ENCODE assay signal across 8 cellular contexts in the genomic region with DNA sequence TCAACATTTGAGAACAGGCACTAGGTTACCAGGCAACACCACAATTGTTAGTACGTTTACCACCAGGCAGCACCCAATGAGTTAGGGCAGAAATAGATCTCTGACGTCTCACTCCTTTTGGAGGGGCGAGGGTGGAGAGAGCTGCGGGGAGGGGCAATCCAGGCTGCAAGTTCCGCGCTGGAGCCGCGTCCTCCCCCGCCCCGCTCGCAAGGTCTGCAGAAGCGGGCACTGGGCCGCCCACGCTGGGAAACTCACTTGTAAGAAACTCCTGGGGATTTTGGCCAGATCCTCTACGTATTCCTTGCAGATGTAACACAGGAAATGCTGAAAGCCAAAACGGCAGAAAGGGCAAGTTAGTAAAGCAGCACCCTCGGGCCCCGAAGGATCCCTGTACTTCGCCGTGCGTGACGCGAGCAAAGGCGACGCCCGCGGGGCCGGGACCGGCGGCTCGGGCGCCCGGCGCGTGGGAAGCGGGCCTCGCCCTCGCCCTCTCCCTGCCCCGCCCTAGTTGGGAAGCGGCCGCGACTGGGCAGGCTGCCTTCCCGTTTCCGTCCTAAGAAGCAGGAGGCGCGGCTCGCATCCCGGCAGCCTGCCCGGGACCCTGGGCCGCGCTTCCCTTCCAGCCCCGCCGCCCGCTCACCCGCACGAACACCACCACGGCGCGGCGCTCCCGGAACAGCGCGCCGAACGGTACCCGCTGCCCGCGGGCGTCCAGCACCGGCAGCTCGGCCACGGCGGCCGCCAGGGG. TPM values are rescaled to one million over a fixed set of nuclear protein-coding genes. Genes with fewer than 3 reads are reported as not detected.
DNase-seq lines count a peak whose midpoint lies in the region; ATAC-seq, FAIRE-seq and TF ChIP-seq lines count a peak whose summit lies in the region.

No MANE protein-coding gene starts in this region.

- peak overlapping the region; percentile 84 for H3K27ac Mint-ChIP-seq in astrocyte (ENCODE audit: unreplicated experiment)

- no peaks in the 10 kb centered on the region for H3K9me3 Mint-ChIP-seq in astrocyte (ENCODE audit: unreplicated experiment)

- ATAC-seq in HCT116: peak; percentile 76

- no peak for TF ChIP-seq POLR2A in HCT116 (IDR thresholded peaks at IDR 0.05; ENCODE audit: borderline replicate concordance, extremely low read depth, insufficient read depth, insufficient read length)

- no peaks in the 10 kb centered on the region for H3K27me3 ChIP-seq in HCT116 (ENCODE audit: insufficient read depth, low read length)
- no peaks in the 10 kb centered on the region for H3K27me3 ChIP-seq in astrocyte (ENCODE audit: insufficient read depth, low read length)

- H3K36me3 Mint-ChIP-seq in astrocyte (ENCODE audit: low read depth, unreplicated experiment): peaks cover 3% of the 10 kb centered on the region

- POLR2A ChIA-PET in HCT116 (lab: Charles Lee): no interaction called here

- no TSS peak for BruUV-seq in HCT116 (replicated peaks; lab: Mats Ljungman, UMichigan)

- no peaks in the 10 kb centered on the region for H4K20me1 ChIP-seq in HCT116 (ENCODE audit: insufficient read depth)
- no peaks in the 10 kb centered on the region for H4K20me1 ChIP-seq in astrocyte (ENCODE audit: insufficient read depth, low read length)

- H3K36me3 ChIP-seq in HCT116 (ENCODE audit: control insufficient read depth in 1 of 2, insufficient read depth in 2 of 2, low read length in 2 of 2) (peaks cover 4 to 8% of the 10 kb centered on the region in 2 experiments; a peak in 2 of 4 replicates), astrocyte (ENCODE audit: insufficient read depth, low read length) (peaks cover 7% of the 10 kb centered on the region)

- CTCF ChIA-PET in HCT116 (lab: Charles Lee): no interaction called here

- H2AFZ ChIP-seq in HCT116 (ENCODE audit: low read depth, low read length, poor library complexity, severe bottlenecking) (peak overlapping the region; percentile 38), astrocyte (ENCODE audit: low read depth, low read length) (peak overlapping the region; percentile 88)

- H3K79me2 ChIP-seq in HCT116 (ENCODE audit: insufficient read depth, low read length) (no peaks in the 10 kb centered on the region), astrocyte (ENCODE audit: insufficient read depth, low read length) (no peaks in the 10 kb centered on the region)

- no peak for TF ChIP-seq RAD21 in HCT116 (IDR thresholded peaks at IDR 0.05; ENCODE audit: low read depth)

- H3K9ac ChIP-seq in HCT116 (ENCODE audit: low read length) (peak overlapping the region; percentile 71), astrocyte (ENCODE audit: low read length) (peak overlapping the region; percentile 91)

- H3K4me2 ChIP-seq in HCT116 (ENCODE audit: low read length) (peak overlapping the region; percentile 91), astrocyte (ENCODE audit: low read length) (peak overlapping the region; percentile 93)

- peak overlapping the region; percentile 47 to 65 for H3K4me3 ChIP-seq in HCT116 (replicated peaks in 1 of 2; ENCODE audit: low read depth in 1 of 2, low read length in 2 of 2)
- peak overlapping the region; percentile 73 for H3K4me3 ChIP-seq in astrocyte (ENCODE audit: insufficient read depth, low read depth, low read length)

- H3K4me1 ChIP-seq in HCT116 (ENCODE audit: control insufficient read depth in 1 of 2, insufficient read depth in 2 of 2, low read length in 2 of 2) (peaks cover 5 to 22% of the 10 kb centered on the region in 2 experiments; a peak in 3 of 4 replicates), astrocyte (ENCODE audit: insufficient read depth, low read length) (no peaks in the 10 kb centered on the region)

- H3K27me3 Mint-ChIP-seq in astrocyte (ENCODE audit: low read depth, unreplicated experiment): no peaks in the 10 kb centered on the region

- no peaks in the 10 kb centered on the region for H3K9me2 ChIP-seq in HCT116 (ENCODE audit: insufficient read depth)

- no peaks in the 10 kb centered on the region for H3K9me3 ChIP-seq in HCT116 (ENCODE audit: control insufficient read depth in 1 of 2, insufficient read depth in 1 of 2, low read depth in 1 of 2, low read length in 2 of 2)
- H3K9me3 ChIP-seq in astrocyte (ENCODE audit: insufficient read depth, low read depth, low read length): no peaks in the 10 kb centered on the region

- DNase-seq in HCT116 (ENCODE audit: low read depth, low spot score) (peak; percentile 54), NCI-H128 (lab: John Stamatoyannopoulos, UW; ENCODE audit: unreplicated experiment) (peak; percentile 15), T-helper 22 cell (ENCODE audit: low read depth) (peak; percentile 78), astrocyte (ENCODE audit: low read depth) (peak; percentile 90), hepatic stellate cell (ENCODE audit: low spot score) (peak; percentile 90), putamen (ENCODE audit: low spot score) (peak; percentile 80), urothelium cell line (ENCODE audit: low spot score) (peak; percentile 70)

- intact Hi-C loops in HCT116 (cut with micrococcal nuclease): loop anchor here (1.0 to 5.0 kb wide), 2 partner anchors 234 to 327 kb away; no protein-coding TSS in a partner anchor

- TF ChIP-seq CTCF in HCT116 (IDR thresholded peaks at IDR 0.05 in 2 of 3, conservative IDR thresholded peaks at IDR 0.05 in 1 of 3; ENCODE audit: borderline replicate concordance in 1 of 3, insufficient read depth in 1 of 3, low read depth in 2 of 3, low read length in 2 of 3): no peak
- no peak for TF ChIP-seq CTCF in astrocyte (IDR thresholded peaks at IDR 0.05; ENCODE audit: insufficient read depth, low read depth, low read length)

- RAD21 ChIA-PET in HCT116 (lab: Charles Lee; ENCODE audit: low non-redundant PET in 1 of 2, low total read pairs in 2 of 2, uncharacterized antibody in 2 of 2, unreplicated experiment in 2 of 2): interaction anchor here in 1 of 2 experiments (1.0 kb wide), 1 partner anchor 212 kb away, joined by 4 read pairs; no protein-coding TSS in a partner anchor

- H3K4me3 Mint-ChIP-seq in astrocyte (ENCODE audit: unreplicated experiment): peak overlapping the region; percentile 88

- peak overlapping the region; percentile 91 for H3K27ac ChIP-seq in HCT116 (ENCODE audit: low read depth, low read length)
- peak overlapping the region; percentile 85 for H3K27ac ChIP-seq in astrocyte (ENCODE audit: low read depth, low read length)

- FAIRE-seq in G401.6 (lab: Jason Lieb, UNC) (peak; percentile 82), astrocyte (lab: Jason Lieb, UNC) (no peak), urothelium cell line (lab: Jason Lieb, UNC) (no peak)

- peaks cover 2% of the 10 kb centered on the region for H3K4me1 Mint-ChIP-seq in astrocyte (ENCODE audit: low read depth, unreplicated experiment)

TF ChIP-seq in HCT116, 20 proteins besides CTCF, POLR2A, EP300 and RAD21:
- TF ChIP-seq, protein P1, sequence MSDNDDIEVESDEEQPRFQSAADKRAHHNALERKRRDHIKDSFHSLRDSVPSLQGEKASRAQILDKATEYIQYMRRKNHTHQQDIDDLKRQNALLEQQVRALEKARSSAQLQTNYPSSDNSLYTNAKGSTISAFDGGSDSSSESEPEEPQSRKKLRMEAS (IDR thresholded peaks at IDR 0.05): peak; percentile 25; the same call in 1 of the 2 replicates
- TF ChIP-seq EGR1 (IDR thresholded peaks at IDR 0.05; ENCODE audit: low read depth) (peak; percentile 84), ZFX (IDR thresholded peaks at IDR 0.05) (peak; percentile 83; the same call in 1 of the 2 replicates), POLR2AphosphoS5 (IDR thresholded peaks at IDR 0.05; ENCODE audit: low read depth, low read length) (no peak), JUND (IDR thresholded peaks at IDR 0.05) (no peak)
- TF ChIP-seq, protein P2, sequence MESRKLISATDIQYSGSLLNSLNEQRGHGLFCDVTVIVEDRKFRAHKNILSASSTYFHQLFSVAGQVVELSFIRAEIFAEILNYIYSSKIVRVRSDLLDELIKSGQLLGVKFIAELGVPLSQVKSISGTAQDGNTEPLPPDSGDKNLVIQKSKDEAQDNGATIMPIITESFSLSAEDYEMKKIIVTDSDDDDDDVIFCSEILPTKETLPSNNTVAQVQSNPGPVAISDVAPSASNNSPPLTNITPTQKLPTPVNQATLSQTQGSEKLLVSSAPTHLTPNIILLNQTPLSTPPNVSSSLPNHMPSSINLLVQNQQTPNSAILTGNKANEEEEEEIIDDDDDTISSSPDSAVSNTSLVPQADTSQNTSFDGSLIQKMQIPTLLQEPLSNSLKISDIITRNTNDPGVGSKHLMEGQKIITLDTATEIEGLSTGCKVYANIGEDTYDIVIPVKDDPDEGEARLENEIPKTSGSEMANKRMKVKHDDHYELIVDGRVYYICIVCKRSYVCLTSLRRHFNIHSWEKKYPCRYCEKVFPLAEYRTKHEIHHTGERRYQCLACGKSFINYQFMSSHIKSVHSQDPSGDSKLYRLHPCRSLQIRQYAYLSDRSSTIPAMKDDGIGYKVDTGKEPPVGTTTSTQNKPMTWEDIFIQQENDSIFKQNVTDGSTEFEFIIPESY (IDR thresholded peaks at IDR 0.05; ENCODE audit: extremely low read depth, insufficient replicate concordance, low read length): no peak

RNA-seq across cellular contexts. Expression of gene PRXL2C, which starts 0.5 kb away (rescaled TPM):
- total RNA-seq in HCT116 (2021; ENCODE audit: unreplicated experiment) (10.4 TPM), astrocyte (12.2 and 12.6 TPM in 2 replicates)
- polyA plus RNA-seq in HCT116 (2012): 4.2 and 5.2 TPM in 2 replicates

RNA-seq across cellular contexts. Expression of gene CDC14B, which starts 35.0 kb away (rescaled TPM):
- total RNA-seq in HCT116 (2021; ENCODE audit: unreplicated experiment) (21.6 TPM), astrocyte (21.0 and 22.5 TPM in 2 replicates)
- 6.5 and 8.8 TPM in 2 replicates for polyA plus RNA-seq in HCT116 (2012)

Comparison
In these comparisons a context has a peak if more than half of its experiments do, and no peak if none do; other contexts are left out.
1. Peak in every context shown above with its lines: DNase-seq, ATAC-seq, H3K4me3 ChIP-seq and H3K27ac ChIP-seq.
2. DNase-seq: peak in every context shown above with its lines; median percentile 90 in astrocyte; 90 in hepatic stellate cell; 80 in putamen; 78 in T-helper 22 cell; 70 in urothelium cell line; 54 in HCT116; 15 in NCI-H128.